In the genomic region with DNA sequence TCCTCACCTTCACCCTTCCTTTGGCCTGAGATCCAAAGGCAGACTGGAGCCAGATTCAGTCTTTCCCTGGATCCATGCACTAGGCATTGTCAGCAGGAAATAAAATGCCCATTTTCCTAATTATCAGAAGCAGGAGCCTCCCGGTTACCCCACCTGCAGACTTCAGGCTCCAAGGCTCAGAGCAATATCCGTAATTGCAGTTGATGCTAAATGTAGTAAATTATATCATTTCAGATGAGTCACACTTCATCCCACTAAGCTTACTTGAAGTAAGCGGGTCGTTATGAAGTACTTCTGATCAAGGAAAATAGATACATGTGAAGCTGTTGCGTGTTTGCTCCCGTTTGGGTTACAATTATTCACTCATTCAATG, we compare ENCODE assay signal across 27 cellular contexts.
"Had no signal": no experiment of that assay in that cellular context is flagged by ENCODE, and none has a peak within 500 bp of the region (broad histone marks: within the 10 kb centered on the region; RNA-seq: fewer than 3 reads in every experiment).

No MANE protein-coding gene starts in this region.

- DNase-seq: hippocampal formation; kidney glomerular epithelial cell; left colon; left lung; lower lobe of right lung; mammary epithelial cell; mesenchymal stem cell; naive thymus-derived CD8-positive, alpha-beta T cell; occipital lobe; retina; right cardiac atrium; stimulated activated CD4-positive, alpha-beta T cell treated with anti-CD3 and anti-CD28 coated beads, Interleukin-12 subunit alpha, Interleukin-12 subunit beta, amount 100 ng/mL, for 4 hours; stimulated activated CD4-positive, alpha-beta T cell treated with anti-CD3 and anti-CD28 coated beads, Interleukin-15, amount 100 ng/mL, for 24 hours; stimulated activated CD4-positive, alpha-beta T cell treated with anti-CD3 and anti-CD28 coated beads, Interleukin-2, amount 100 ng/mL, for 24 hours; stimulated activated CD4-positive, alpha-beta T cell treated with anti-CD3 and anti-CD28 coated beads, Interleukin-4, amount 100 ng/mL, for 1 hour; stimulated activated naive B cell treated with anti-CD40 and anti-IgM and Interleukin-4, amounts not matched to agents 10 μg/mL and 1 μg/mL and 100 μg/mL, for 72 hours; stimulated activated naive CD8-positive, alpha-beta T cell treated with anti-CD3 and anti-CD28 coated beads, Interleukin-15, Interleukin-2, amounts not matched to agents 100 U/mL and 50 U/mL, for 24 hours; stomach; tibial artery; trophoblast cell; upper lobe of right lung had no signal

- ATAC-seq: left colon; left lung; lower lobe of right lung; naive thymus-derived CD8-positive, alpha-beta T cell; sciatic nerve; stimulated activated naive B cell treated with anti-CD40 and anti-IgM and Interleukin-4, amounts not matched to agents 10 μg/mL and 1 μg/mL and 100 μg/mL, for 72 hours; stimulated activated naive CD8-positive, alpha-beta T cell treated with anti-CD3 and anti-CD28 coated beads, Interleukin-15, Interleukin-2, amounts not matched to agents 100 U/mL and 50 U/mL, for 24 hours; upper lobe of right lung had no signal

- H3K27me3 ChIP-seq: neural progenitor cell, upper lobe of right lung had no signal

- H3K36me3 ChIP-seq: left lung, lower lobe of right lung, neural progenitor cell, neutrophil, stomach, suprapubic skin, thoracic aorta, tibial artery, upper lobe of right lung had no signal

- H3K9me3 ChIP-seq: left lung, lower lobe of right lung, neutrophil, stomach, suprapubic skin, thoracic aorta, tibial artery, upper lobe of right lung had no signal

- H3K27ac ChIP-seq: left lung, lower lobe of right lung, neural progenitor cell, neutrophil, skin epidermis, stomach, suprapubic skin, thoracic aorta, tibial artery, upper lobe of right lung had no signal

- H3K4me1 ChIP-seq: suprapubic skin, tibial artery had no signal

- H3K4me3 ChIP-seq: left lung, lower lobe of right lung, neural progenitor cell, skin epidermis, stomach, suprapubic skin, thoracic aorta, tibial artery, upper lobe of right lung had no signal
